Comparison of ENCODE assay signal across 8 cellular contexts in genomic region chr19:12782424-12783225, GRCh38. TPM values are rescaled to one million over a fixed set of nuclear protein-coding genes. Genes with fewer than 3 reads are reported as not detected.
A peak's percentile ranks its signal among the peaks of the same experiment; 100 is the strongest.
DNase-seq lines count a peak whose midpoint lies in the region; ATAC-seq, FAIRE-seq and TF ChIP-seq lines count a peak whose summit lies in the region.

No MANE protein-coding gene starts in this region.

- DNase-seq in COLO668 (lab: John Stamatoyannopoulos, UW; ENCODE audit: unreplicated experiment), result peak; percentile 85
- DNase-seq in H54 (ENCODE audit: insufficient read length, low spot score), result no peak
- peak; percentile 92 for DNase-seq in NCI-H146 (lab: John Stamatoyannopoulos, UW)
- peak; percentile 79 to 80 for DNase-seq in breast epithelium (ENCODE audit: low spot score in 2 of 2)
- DNase-seq in inferior parietal cortex (ENCODE audit: extremely low spot score), result peak; percentile 90
- peak; percentile 84 for DNase-seq in smooth muscle cell (lab: John Stamatoyannopoulos, UW; ENCODE audit: unreplicated experiment)

- H3K4me3 ChIP-seq in breast epithelium (peak overlapping the region; percentile 45 to 65 (median 61)), smooth muscle cell (peak overlapping the region; percentile 56)

- peak overlapping the region; percentile 92 for H3K4me2 ChIP-seq in smooth muscle cell

- peak overlapping the region; percentile 91 for H3K9ac ChIP-seq in smooth muscle cell (ENCODE audit: low read depth)

- TF ChIP-seq POLR2A in H54 (IDR thresholded peaks at IDR 0.05; ENCODE audit: low read depth, low read length) (peak; percentile 48; the same call in 1 of the 2 replicates), breast epithelium (IDR thresholded peaks at IDR 0.05) (no peak)

- H3K79me2 ChIP-seq in smooth muscle cell (ENCODE audit: low read depth), result no peaks in the 10 kb centered on the region

- FAIRE-seq in H54 (lab: Jason Lieb, UNC), result no peak

- under 1% methylated on average over 35 of the region's 82 CpGs for WGBS in smooth muscle cell (ENCODE audit: low lambda C conversion rate)

- H4K20me1 ChIP-seq in smooth muscle cell (ENCODE audit: low read depth), result no peaks in the 10 kb centered on the region

- H3K4me1 ChIP-seq in breast epithelium (peaks cover 18 to 26% of the 10 kb centered on the region in 2 donors), smooth muscle cell (ENCODE audit: low read depth) (peaks cover 27% of the 10 kb centered on the region)

- intact Hi-C loops in breast epithelium (cut with DNase I; ENCODE audit: low total_unique reads), result no loop called here

- no peaks in the 10 kb centered on the region for H3K9me3 ChIP-seq in breast epithelium
- no peaks in the 10 kb centered on the region for H3K9me3 ChIP-seq in smooth muscle cell (replicated peaks; ENCODE audit: low read depth)

- H3F3A ChIP-seq in smooth muscle cell (ENCODE audit: low read depth), result peaks cover 46% of the 10 kb centered on the region

- H3K27me3 ChIP-seq in breast epithelium (no peaks in the 10 kb centered on the region), smooth muscle cell (ENCODE audit: low read depth) (no peaks in the 10 kb centered on the region)

- 0 out of 2 replicates have a peak, but pooled peaks have one; percentile 12 for TF ChIP-seq CTCF in VCaP (conservative IDR thresholded peaks at IDR 0.05)
- TF ChIP-seq CTCF in breast epithelium (IDR thresholded peaks at IDR 0.05), result peak in 1 of 3 donors; percentile 6
- TF ChIP-seq CTCF in smooth muscle cell (IDR thresholded peaks at IDR 0.05; ENCODE audit: borderline replicate concordance, insufficient read depth, poor library complexity, severe bottlenecking), result no peak

- ATAC-seq in GM21360 (IDR thresholded peaks at IDR 0.05; ENCODE audit: unreplicated experiment), result no peak

- no peak overlapping the region for H2AFZ ChIP-seq in smooth muscle cell (ENCODE audit: low read depth)

- H3K36me3 ChIP-seq in breast epithelium (no peaks in the 10 kb centered on the region), smooth muscle cell (ENCODE audit: low read depth) (no peaks in the 10 kb centered on the region)

- H3K27ac ChIP-seq in VCaP (peak overlapping the region; percentile 78), breast epithelium (peak overlapping the region; percentile 98 to 100), smooth muscle cell (ENCODE audit: low read depth) (peak overlapping the region; percentile 96)

RNA-seq across cellular contexts. Expression of gene HOOK2, which starts 7.3 kb away (rescaled TPM):
- total RNA-seq in breast epithelium (100 to 1,000 TPM in 1 of 3 donors, 10 to 100 TPM in 2; 45.8 to 101 (median 98.6) TPM), smooth muscle cell (16.7 and 20.5 TPM in 2 replicates)
- polyA plus RNA-seq in smooth muscle cell, result 14.6 and 48.3 TPM in 2 replicates

RNA-seq across cellular contexts. Expression of gene JUNB, which starts 8.7 kb away (rescaled TPM):
- total RNA-seq in breast epithelium (100 to 1,000 TPM; 108 to 581 (median 320) TPM), smooth muscle cell (687 and 756 TPM in 2 replicates)
- polyA plus RNA-seq in smooth muscle cell, result 1,281 and 1,575 TPM in 2 replicates

RNA-seq across cellular contexts. Expression of gene PRDX2, which starts 19.0 kb away (rescaled TPM):
- 100 to 1,000 TPM; 150 to 199 (median 199) TPM for total RNA-seq in breast epithelium
- total RNA-seq in smooth muscle cell, result 351 and 400 TPM in 2 replicates
- polyA plus RNA-seq in smooth muscle cell, result 371 and 391 TPM in 2 replicates

RNA-seq across cellular contexts. Expression of gene THSD8, which starts 19.2 kb away (rescaled TPM):
- total RNA-seq in breast epithelium (not detected), smooth muscle cell (not detected in 2 replicates)
- polyA plus RNA-seq in smooth muscle cell, result 8.0 and 10.1 TPM in 2 replicates

RNA-seq across cellular contexts. Expression of gene RNASEH2A, which starts 23.8 kb away (rescaled TPM):
- total RNA-seq in breast epithelium, result 1 to 10 TPM; 5.2 to 8.8 (median 8.5) TPM
- 8.7 and 15.7 TPM in 2 replicates for total RNA-seq in smooth muscle cell
- polyA plus RNA-seq in smooth muscle cell, result 34.8 and 34.9 TPM in 2 replicates
